Comparison of ENCODE assay signal across 8 cellular contexts in genomic region chr14:65411656-65412188, GRCh38. TPM values are rescaled to one million over a fixed set of nuclear protein-coding genes. Genes with fewer than 3 reads are reported as not detected.
DNase-seq lines count a peak whose midpoint lies in the region; ATAC-seq lines count a peak whose summit lies in the region.

No MANE protein-coding gene starts in this region.

- H3K27me3 ChIP-seq in NT2/D1 (ENCODE audit: insufficient read depth, insufficient read length): no peaks in the 10 kb centered on the region
- no peaks in the 10 kb centered on the region for H3K27me3 ChIP-seq in mononuclear cell (ENCODE audit: insufficient read depth, low read length)

- no peaks in the 10 kb centered on the region for H3K36me3 ChIP-seq in NT2/D1 (ENCODE audit: insufficient read depth, insufficient read length, low read length)

- H3K4me3 ChIP-seq in NT2/D1 (ENCODE audit: insufficient read length, low read depth): peak overlapping the region; percentile 77
- H3K4me3 ChIP-seq in mononuclear cell (ENCODE audit: low read length): peak overlapping the region; percentile 95

- H3K9me3 ChIP-seq in NT2/D1 (ENCODE audit: insufficient read depth, low read length) (no peaks in the 10 kb centered on the region), mononuclear cell (ENCODE audit: low read depth, low read length) (no peaks in the 10 kb centered on the region)

- H3K4me1 ChIP-seq in NT2/D1 (ENCODE audit: insufficient read depth, insufficient read length) (no peaks in the 10 kb centered on the region), mononuclear cell (ENCODE audit: insufficient read depth, low read length) (peaks cover 15% of the 10 kb centered on the region)

- DNase-seq in COLO829 (ENCODE audit: low spot score): peak; percentile 81
- DNase-seq in HT-29 (ENCODE audit: low spot score): peak; percentile 75
- peak; percentile 76 for DNase-seq in NT2/D1 (ENCODE audit: low read depth, low spot score)
- peak; percentile 75 for DNase-seq in activated T-cell treated with anti-CD3 and anti-CD28 coated beads for 1 hour (ENCODE audit: low read depth)
- DNase-seq in epidermal melanocyte (ENCODE audit: insufficient read length, low spot score): peak; percentile 89
- peak; percentile 68 to 70 for DNase-seq in stimulated activated CD8-positive, alpha-beta memory T cell treated with anti-CD3 and anti-CD28 coated beads, Interleukin-2, amount 100 ng/mL, for 48 hours (ENCODE audit: low read depth in 2 of 2)

- peak; percentile 60 for ATAC-seq in GM19467 (IDR thresholded peaks at IDR 0.05; ENCODE audit: unreplicated experiment)

- peak overlapping the region; percentile 89 for H3K9ac ChIP-seq in NT2/D1 (ENCODE audit: insufficient read length, low read depth)

RNA-seq across cellular contexts. Expression of gene FUT8, which starts 0.8 kb away (rescaled TPM):
- 2.8 and 2.9 TPM in 2 replicates for total RNA-seq in HT-29 (2014; rRNA removed; shearing (Covaris generic))
- 32.1 TPM for total RNA-seq in mononuclear cell

Comparison
In these comparisons a context has a peak if more than half of its experiments do, and no peak if none do; other contexts are left out.
1. Peak in every context shown above with its lines: DNase-seq, ATAC-seq and H3K4me3 ChIP-seq.